Comparison of ENCODE assay signal across 9 cellular contexts in genomic region chr19:708154-709141, GRCh38. TPM values are rescaled to one million over a fixed set of nuclear protein-coding genes. Genes with fewer than 3 reads are reported as not detected.
DNase-seq lines count a peak whose midpoint lies in the region; ATAC-seq and TF ChIP-seq lines count a peak whose summit lies in the region.
"Had no signal": no experiment of that assay in that cellular context is flagged by ENCODE, and none has a peak within 500 bp of the region (broad histone marks: within the 10 kb centered on the region; RNA-seq: fewer than 3 reads in every experiment).

PALM (plus strand) TSS chr19:708935; CDS start chr19:709147, 212 bp downstream.

- H3K4me3 Mint-ChIP-seq in CD14-positive monocyte = peak within 1 kb of the TSS in 1 of 2 donors; percentile 68
- H3K4me3 Mint-ChIP-seq in CD4-positive, alpha-beta memory T cell = peak within 1 kb of the TSS in 3 of 8 donors; percentile 31 to 69 (median 46)
- H3K4me3 Mint-ChIP-seq: activated naive CD8-positive, alpha-beta T cell treated with anti-CD3 and anti-CD28 coated beads, Interleukin-2, amount 10 ng/mL, durations not matched to agents 7 days and 5 days had no signal

- no peak for ATAC-seq in HG03139 (IDR thresholded peaks at IDR 0.05; ENCODE audit: unreplicated experiment)
- no peak for ATAC-seq in GM21528 (IDR thresholded peaks at IDR 0.05; ENCODE audit: low FRiP score, unreplicated experiment)

- peak within 1 kb of the TSS; percentile 17 to 54 for H3K27ac ChIP-seq in ascending aorta
- no peak within 1 kb of the TSS for H3K27ac ChIP-seq in iPS-20b (ENCODE audit: low read length)
- no peak within 1 kb of the TSS for H3K27ac ChIP-seq in smooth muscle cell (ENCODE audit: low read depth)
- no peak within 1 kb of the TSS for H3K27ac ChIP-seq in CD4-positive, alpha-beta memory T cell (ENCODE audit: low read depth, low read length)

- H3K27ac Mint-ChIP-seq in CD14-positive monocyte = no peak within 1 kb of the TSS
- peak within 1 kb of the TSS in 1 of 7 donors; percentile 12 for H3K27ac Mint-ChIP-seq in CD4-positive, alpha-beta memory T cell
- H3K27ac Mint-ChIP-seq: activated naive CD8-positive, alpha-beta T cell treated with anti-CD3 and anti-CD28 coated beads, Interleukin-2, amount 10 ng/mL, durations not matched to agents 7 days and 5 days had no signal

- H3K9ac ChIP-seq in iPS-20b (ENCODE audit: low read depth, low read length) (no peak within 1 kb of the TSS), smooth muscle cell (ENCODE audit: low read depth) (peak within 1 kb of the TSS; percentile 43)

- intact Hi-C loops in ascending aorta (cut with DNase I) = no loop called here
- intact Hi-C loops in CD14-positive monocyte (cut with micrococcal nuclease) = no loop called here
- intact Hi-C loops in CD4-positive, alpha-beta memory T cell (cut with micrococcal nuclease) = no loop called here

- H3K79me2 ChIP-seq in smooth muscle cell (ENCODE audit: low read depth) = peaks cover 4% of the 10 kb centered on the region

- no peaks in the 10 kb centered on the region for H3F3A ChIP-seq in smooth muscle cell (ENCODE audit: low read depth)

- TF ChIP-seq CTCF in ascending aorta (IDR thresholded peaks at IDR 0.05) = no peak
- peak; percentile 32 for TF ChIP-seq CTCF in smooth muscle cell (IDR thresholded peaks at IDR 0.05; ENCODE audit: borderline replicate concordance, insufficient read depth, poor library complexity, severe bottlenecking)
- no peak for TF ChIP-seq CTCF in CD14-positive monocyte (IDR thresholded peaks at IDR 0.05)

- peaks cover 11% of the 10 kb centered on the region for H4K20me1 ChIP-seq in smooth muscle cell (ENCODE audit: low read depth)

- no peaks in the 10 kb centered on the region for H3K36me3 ChIP-seq in ascending aorta
- no peaks in the 10 kb centered on the region for H3K36me3 ChIP-seq in iPS-20b (ENCODE audit: insufficient read depth, low read depth, low read length)
- H3K36me3 ChIP-seq in smooth muscle cell (ENCODE audit: low read depth) = no peaks in the 10 kb centered on the region
- H3K36me3 ChIP-seq in CD4-positive, alpha-beta memory T cell (ENCODE audit: insufficient read depth, low read length) = no peaks in the 10 kb centered on the region

- peak within 1 kb of the TSS; percentile 54 to 70 for H3K4me3 ChIP-seq in ascending aorta
- peak within 1 kb of the TSS; percentile 58; the same call in 1 of the 2 replicates for H3K4me3 ChIP-seq in iPS-20b (ENCODE audit: low read length)
- peak within 1 kb of the TSS; percentile 72 for H3K4me3 ChIP-seq in smooth muscle cell
- H3K4me3 ChIP-seq in CD4-positive, alpha-beta memory T cell (ENCODE audit: low read length in 2 of 2) = no peak within 1 kb of the TSS

- peaks cover 19 to 42% (median 28%) of the 10 kb centered on the region in 3 donors for H3K27me3 Mint-ChIP-seq in CD14-positive monocyte (ENCODE audit: low read depth in 3 of 3)
- peaks cover 12 to 20% of the 10 kb centered on the region in 2 donors for H3K27me3 Mint-ChIP-seq in CD4-positive, alpha-beta memory T cell

- peaks cover 7% of the 10 kb centered on the region for H3K4me1 Mint-ChIP-seq in CD14-positive monocyte
- peaks cover 0 to 5% (median 2%) of the 10 kb centered on the region in 4 donors for H3K4me1 Mint-ChIP-seq in CD4-positive, alpha-beta memory T cell
- H3K4me1 Mint-ChIP-seq: activated naive CD8-positive, alpha-beta T cell treated with anti-CD3 and anti-CD28 coated beads, Interleukin-2, amount 10 ng/mL, durations not matched to agents 7 days and 5 days had no signal

- peak within 1 kb of the TSS; percentile 92 for H2AFZ ChIP-seq in smooth muscle cell (ENCODE audit: low read depth)

- CTCF ChIA-PET in CD4-positive, alpha-beta memory T cell (lab: Charles Lee; ENCODE audit: partially characterized antibody) = no interaction called here

- H3K9me3 Mint-ChIP-seq in CD14-positive monocyte = peaks cover 0 to 7% (median 3%) of the 10 kb centered on the region in 7 donors
- H3K9me3 Mint-ChIP-seq in CD4-positive, alpha-beta memory T cell = peaks cover 0 to 3% (median 0%) of the 10 kb centered on the region in 8 donors
- H3K9me3 Mint-ChIP-seq: activated naive CD8-positive, alpha-beta T cell treated with anti-CD3 and anti-CD28 coated beads, Interleukin-2, amount 10 ng/mL, durations not matched to agents 7 days and 5 days had no signal

- H3K9me3 ChIP-seq in ascending aorta = no peaks in the 10 kb centered on the region
- no peaks in the 10 kb centered on the region for H3K9me3 ChIP-seq in iPS-20b (ENCODE audit: insufficient read depth, low read depth, low read length)
- H3K9me3 ChIP-seq in smooth muscle cell (replicated peaks; ENCODE audit: low read depth) = no peaks in the 10 kb centered on the region
- no peaks in the 10 kb centered on the region for H3K9me3 ChIP-seq in CD4-positive, alpha-beta memory T cell (ENCODE audit: control insufficient read depth in 1 of 2, low read length in 2 of 2)

- POLR2A ChIA-PET in CD4-positive, alpha-beta memory T cell (lab: Charles Lee; ENCODE audit: partially characterized antibody) = no interaction called here

- peak; percentile 72 for DNase-seq in HuH-7.5 (ENCODE audit: low spot score)
- DNase-seq in ascending aorta (ENCODE audit: low spot score in 2 of 2) = no peak
- peak; percentile 6 for DNase-seq in smooth muscle cell (lab: John Stamatoyannopoulos, UW; ENCODE audit: unreplicated experiment)
- DNase-seq in CD14-positive monocyte (ENCODE audit: low spot score) = no peak
- no peak for DNase-seq in CD4-positive, alpha-beta memory T cell
- DNase-seq: activated naive CD8-positive, alpha-beta T cell treated with anti-CD3 and anti-CD28 coated beads, Interleukin-2, amount 10 ng/mL, durations not matched to agents 7 days and 5 days had no signal

- H3K36me3 Mint-ChIP-seq in CD14-positive monocyte = peaks cover 0 to 2% of the 10 kb centered on the region in 2 donors
- H3K36me3 Mint-ChIP-seq in CD4-positive, alpha-beta memory T cell = no peaks in the 10 kb centered on the region
- H3K36me3 Mint-ChIP-seq: activated naive CD8-positive, alpha-beta T cell treated with anti-CD3 and anti-CD28 coated beads, Interleukin-2, amount 10 ng/mL, durations not matched to agents 7 days and 5 days had no signal

- H3K4me1 ChIP-seq in ascending aorta (no peaks in the 10 kb centered on the region), iPS-20b (ENCODE audit: insufficient read depth, low read length) (no peaks in the 10 kb centered on the region), smooth muscle cell (ENCODE audit: low read depth) (peaks cover 15% of the 10 kb centered on the region)
- peaks cover 7% of the 10 kb centered on the region for H3K4me1 ChIP-seq in CD4-positive, alpha-beta memory T cell (ENCODE audit: insufficient read depth, low read length)

- H3K4me2 ChIP-seq in smooth muscle cell = peak within 1 kb of the TSS; percentile 94

- WGBS in smooth muscle cell (ENCODE audit: low lambda C conversion rate) = 35% methylated on average over 20 of the region's 93 CpGs

- peaks cover 16% of the 10 kb centered on the region for H3K27me3 ChIP-seq in ascending aorta
- peaks cover 24% of the 10 kb centered on the region for H3K27me3 ChIP-seq in iPS-20b (ENCODE audit: insufficient read depth, low read length)
- no peaks in the 10 kb centered on the region for H3K27me3 ChIP-seq in smooth muscle cell (ENCODE audit: low read depth)
- H3K27me3 ChIP-seq in CD4-positive, alpha-beta memory T cell (ENCODE audit: insufficient read depth, low read length) = no peaks in the 10 kb centered on the region

RNA-seq across cellular contexts. Expression of gene PALM, which starts in this region (rescaled TPM):
- total RNA-seq in ascending aorta (107 TPM), smooth muscle cell (11.1 and 17.1 TPM in 2 replicates)
- polyA plus RNA-seq in smooth muscle cell (16.6 and 21.3 TPM in 2 replicates), CD14-positive monocyte (not detected)
- not detected for total RNA-seq in CD4-positive, alpha-beta memory T cell
- not detected for polyA plus RNA-seq in CD4-positive, alpha-beta memory T cell
- total RNA-seq: activated naive CD8-positive, alpha-beta T cell treated with anti-CD3 and anti-CD28 coated beads, Interleukin-2, amount 10 ng/mL, durations not matched to agents 7 days and 5 days had no signal

Comparison
In these comparisons a context has a peak if more than half of its experiments do, and no peak if none do; other contexts are left out.
1. RNA of gene PALM (total RNA-seq): 107 TPM in ascending aorta (single experiment) and 11.1 to 17.1 TPM in smooth muscle cell; not detected in CD4-positive, alpha-beta memory T cell; every median in the first group is over 10 times any median in the second.
2. RNA of gene PALM (polyA plus RNA-seq): 16.6 to 21.3 TPM in smooth muscle cell; not detected in CD14-positive monocyte and not detected in CD4-positive, alpha-beta memory T cell; every median in the first group is over 10 times any median in the second.
3. DNase-seq: peak in HuH-7.5 (single experiment) and smooth muscle cell (single experiment); none in ascending aorta (0 of 2), CD14-positive monocyte (single experiment) and CD4-positive, alpha-beta memory T cell (0 of 5).
4. H3K27ac ChIP-seq: peak in ascending aorta (2 of 2); none in iPS-20b (single experiment), smooth muscle cell (single experiment) and CD4-positive, alpha-beta memory T cell (single experiment).
5. H3K4me3 ChIP-seq: peak in ascending aorta (2 of 2), iPS-20b (single experiment) and smooth muscle cell (single experiment); none in CD4-positive, alpha-beta memory T cell (0 of 2).